ENCODE assay signal across 27 cellular contexts in the genomic region with DNA sequence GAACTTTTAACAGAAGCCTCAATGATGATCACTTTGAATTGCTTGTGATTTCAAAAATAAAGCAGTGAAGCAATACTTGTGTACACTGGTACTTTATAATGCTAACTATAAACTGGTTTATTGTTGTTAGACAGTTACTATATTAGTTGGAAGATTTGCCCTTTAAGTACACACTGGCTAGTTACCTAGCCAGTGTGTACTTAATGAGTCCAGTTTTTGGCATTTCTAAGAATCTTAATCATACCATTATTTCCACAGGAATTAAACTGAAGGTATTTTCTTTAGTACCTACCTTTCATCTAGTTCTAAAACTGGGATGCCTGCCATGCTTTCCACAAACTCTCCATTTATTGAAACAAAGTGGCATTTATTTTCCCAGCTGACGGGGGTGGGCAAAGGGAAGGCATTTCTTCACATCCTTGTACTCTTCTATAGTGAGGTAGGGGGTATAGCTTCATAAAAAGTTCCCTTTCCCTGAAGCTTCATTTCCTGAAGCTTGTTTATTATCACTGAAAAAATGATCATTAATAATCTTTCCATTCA. TPM values are rescaled to one million over a fixed set of nuclear protein-coding genes. Genes with fewer than 3 reads are reported as not detected.
DNase-seq lines count a peak whose midpoint lies in the region; ATAC-seq and TF ChIP-seq lines count a peak whose summit lies in the region.
"Had no signal": no experiment of that assay in that cellular context is flagged by ENCODE, and none has a peak within 500 bp of the region (broad histone marks: within the 10 kb centered on the region; RNA-seq: fewer than 3 reads in every experiment).

No MANE protein-coding gene starts in this region.

- H2AFZ ChIP-seq in neural progenitor cell (replicated peaks), result no peak overlapping the region

- H3K36me3 ChIP-seq in neural progenitor cell, result peaks cover 26% of the 10 kb centered on the region

- no peak for ATAC-seq in natural killer cell
- ATAC-seq in natural killer cell treated with Interleukin-12 subunit alpha and Interleukin-12 subunit beta and Interleukin-15 and Interleukin-18, amount 100 ng/mL, for 72 hours, result no peak
- ATAC-seq in HG03354 (IDR thresholded peaks at IDR 0.05; ENCODE audit: poor library complexity, severe bottlenecking, unreplicated experiment), result no peak
- ATAC-seq: activated naive CD4-positive, alpha-beta T cell treated with anti-CD3 and anti-CD28 coated beads, Interleukin-2, amount 50 U/mL, for 72 hours; foreskin keratinocyte; GM12878; Panc1; sciatic nerve; T-helper 17 cell had no signal

- no peaks in the 10 kb centered on the region for H4K20me1 ChIP-seq in neural progenitor cell (ENCODE audit: low read depth)

- H3K27me3 Mint-ChIP-seq in natural killer cell (ENCODE audit: low read depth in 2 of 2), result no peaks in the 10 kb centered on the region
- no peaks in the 10 kb centered on the region for H3K27me3 Mint-ChIP-seq in natural killer cell treated with Interleukin-12 subunit alpha and Interleukin-12 subunit beta and Interleukin-15 and Interleukin-18, amount 100 ng/mL, for 72 hours
- H3K27me3 Mint-ChIP-seq in neural progenitor cell (ENCODE audit: insufficient read depth, low read depth), result no peaks in the 10 kb centered on the region
- H3K27me3 Mint-ChIP-seq: CD4-positive, alpha-beta memory T cell; naive B cell; T-helper 17 cell had no signal

- H3K4me1 Mint-ChIP-seq in natural killer cell (peaks cover 4 to 7% of the 10 kb centered on the region in 2 donors), neural progenitor cell (peaks cover 4% of the 10 kb centered on the region)
- H3K4me1 Mint-ChIP-seq in natural killer cell treated with Interleukin-12 subunit alpha and Interleukin-12 subunit beta and Interleukin-15 and Interleukin-18, amount 100 ng/mL, for 72 hours (ENCODE audit: low read depth in 2 of 2), result no peaks in the 10 kb centered on the region

- TF ChIP-seq CTCF in natural killer cell (IDR thresholded peaks at IDR 0.05), result no peak
- TF ChIP-seq CTCF in neural progenitor cell (IDR thresholded peaks at IDR 0.05), result no peak

- H3K27ac Mint-ChIP-seq in natural killer cell, result peak overlapping the region; percentile 42 to 51
- no peak overlapping the region for H3K27ac Mint-ChIP-seq in natural killer cell treated with Interleukin-12 subunit alpha and Interleukin-12 subunit beta and Interleukin-15 and Interleukin-18, amount 100 ng/mL, for 72 hours
- no peak overlapping the region for H3K27ac Mint-ChIP-seq in neural progenitor cell

- H3K79me2 ChIP-seq in neural progenitor cell (ENCODE audit: low read depth), result no peaks in the 10 kb centered on the region

- H3K4me3 ChIP-seq in neural progenitor cell, result no peak overlapping the region
- H3K4me3 ChIP-seq: GM12878, lung, pancreas, thoracic aorta had no signal

- no peak overlapping the region for H3K27ac ChIP-seq in neural progenitor cell
- H3K27ac ChIP-seq: foreskin keratinocyte, pancreas, thoracic aorta had no signal

- H3K9ac ChIP-seq in neural progenitor cell, result no peak overlapping the region

- no peaks in the 10 kb centered on the region for H3K27me3 ChIP-seq in neural progenitor cell
- H3K27me3 ChIP-seq: foreskin keratinocyte, pancreas had no signal

- no peaks in the 10 kb centered on the region for H3K9me3 ChIP-seq in neural progenitor cell (ENCODE audit: low read depth)
- H3K9me3 ChIP-seq: pancreas, thoracic aorta had no signal

- H3K9me3 Mint-ChIP-seq in natural killer cell (no peaks in the 10 kb centered on the region), neural progenitor cell (no peaks in the 10 kb centered on the region)
- no peaks in the 10 kb centered on the region for H3K9me3 Mint-ChIP-seq in natural killer cell treated with Interleukin-12 subunit alpha and Interleukin-12 subunit beta and Interleukin-15 and Interleukin-18, amount 100 ng/mL, for 72 hours
- H3K9me3 Mint-ChIP-seq: activated naive CD4-positive, alpha-beta T cell treated with anti-CD3 and anti-CD28 coated beads, Interleukin-2, amount 50 U/mL, for 72 hours; naive B cell had no signal

- peaks cover 27% of the 10 kb centered on the region for H3F3A ChIP-seq in neural progenitor cell (ENCODE audit: low read depth)

- H3K4me3 Mint-ChIP-seq in natural killer cell (no peak overlapping the region), neural progenitor cell (no peak overlapping the region)
- no peak overlapping the region for H3K4me3 Mint-ChIP-seq in natural killer cell treated with Interleukin-12 subunit alpha and Interleukin-12 subunit beta and Interleukin-15 and Interleukin-18, amount 100 ng/mL, for 72 hours
- H3K4me3 Mint-ChIP-seq: CD4-positive, alpha-beta memory T cell; naive B cell; T-helper 17 cell had no signal

- H3K4me1 ChIP-seq in neural progenitor cell, result no peaks in the 10 kb centered on the region
- H3K4me1 ChIP-seq: foreskin keratinocyte had no signal

- H3K4me2 ChIP-seq in neural progenitor cell, result no peak overlapping the region

- peaks cover 18% of the 10 kb centered on the region for H3K36me3 Mint-ChIP-seq in natural killer cell
- H3K36me3 Mint-ChIP-seq in natural killer cell treated with Interleukin-12 subunit alpha and Interleukin-12 subunit beta and Interleukin-15 and Interleukin-18, amount 100 ng/mL, for 72 hours, result peaks cover 17% of the 10 kb centered on the region
- peaks cover 26% of the 10 kb centered on the region for H3K36me3 Mint-ChIP-seq in neural progenitor cell

- intact Hi-C loops in natural killer cell (cut with micrococcal nuclease), result no loop called here

- no peak for DNase-seq in natural killer cell
- DNase-seq in natural killer cell treated with Interleukin-12 subunit alpha and Interleukin-12 subunit beta and Interleukin-15 and Interleukin-18, amount 100 ng/mL, for 72 hours (ENCODE audit: low spot score), result no peak
- DNase-seq in astrocyte of the hippocampus (ENCODE audit: low read depth, low spot score), result peak; percentile 76
- DNase-seq in medulla oblongata (ENCODE audit: extremely low spot score), result peak; percentile 64
- DNase-seq in HUDEP-2 (lab: John Stamatoyannopoulos, UW; ENCODE audit: unreplicated experiment in 76 of 76), result no peak
- DNase-seq in SW480 (ENCODE audit: low spot score), result no peak
- no peak for DNase-seq in neural progenitor cell (ENCODE audit: low spot score)
- DNase-seq: activated CD4-positive, alpha-beta T cell treated with anti-CD3 and anti-CD28 coated beads, Interleukin-2, amount 50 U/mL, for 48 hours; CD4-positive, alpha-beta memory T cell; dermis blood vessel endothelial cell; foreskin keratinocyte; hippocampal formation; islet precursor cell; Karpas-422; naive B cell; NCI-H1048; NCI-H1930; NCI-H345; pancreas; T-helper 17 cell had no signal

RNA-seq across cellular contexts. Expression of gene UGP2, which starts 49.9 kb away (rescaled TPM):
- total RNA-seq in natural killer cell, result 100 to 1,000 TPM; 100 to 117 (median 101) TPM
- total RNA-seq in natural killer cell treated with Interleukin-12 subunit alpha and Interleukin-12 subunit beta and Interleukin-15 and Interleukin-18, amount 100 ng/mL, for 72 hours, result 10 to 100 TPM; 85.9 to 90.8 TPM
- total RNA-seq in neural progenitor cell (ENCODE audit: low replicate concordance), result 78.6 and 126 TPM in 2 replicates

Comparison
In these comparisons a context has a peak if more than half of its experiments do, and no peak if none do; other contexts are left out.
1. H3K27ac Mint-ChIP-seq: peak in natural killer cell (2 of 2); none in natural killer cell treated with Interleukin-12 subunit alpha and Interleukin-12 subunit beta and Interleukin-15 and Interleukin-18, amount 100 ng/mL, for 72 hours (0 of 2) and neural progenitor cell (single experiment).
2. DNase-seq: peak in astrocyte of the hippocampus (single experiment) and medulla oblongata (single experiment); none in natural killer cell (single experiment), natural killer cell treated with Interleukin-12 subunit alpha and Interleukin-12 subunit beta and Interleukin-15 and Interleukin-18, amount 100 ng/mL, for 72 hours (single experiment), HUDEP-2 (0 of 76), SW480 (single experiment) and neural progenitor cell (single experiment).